In the genomic region with DNA sequence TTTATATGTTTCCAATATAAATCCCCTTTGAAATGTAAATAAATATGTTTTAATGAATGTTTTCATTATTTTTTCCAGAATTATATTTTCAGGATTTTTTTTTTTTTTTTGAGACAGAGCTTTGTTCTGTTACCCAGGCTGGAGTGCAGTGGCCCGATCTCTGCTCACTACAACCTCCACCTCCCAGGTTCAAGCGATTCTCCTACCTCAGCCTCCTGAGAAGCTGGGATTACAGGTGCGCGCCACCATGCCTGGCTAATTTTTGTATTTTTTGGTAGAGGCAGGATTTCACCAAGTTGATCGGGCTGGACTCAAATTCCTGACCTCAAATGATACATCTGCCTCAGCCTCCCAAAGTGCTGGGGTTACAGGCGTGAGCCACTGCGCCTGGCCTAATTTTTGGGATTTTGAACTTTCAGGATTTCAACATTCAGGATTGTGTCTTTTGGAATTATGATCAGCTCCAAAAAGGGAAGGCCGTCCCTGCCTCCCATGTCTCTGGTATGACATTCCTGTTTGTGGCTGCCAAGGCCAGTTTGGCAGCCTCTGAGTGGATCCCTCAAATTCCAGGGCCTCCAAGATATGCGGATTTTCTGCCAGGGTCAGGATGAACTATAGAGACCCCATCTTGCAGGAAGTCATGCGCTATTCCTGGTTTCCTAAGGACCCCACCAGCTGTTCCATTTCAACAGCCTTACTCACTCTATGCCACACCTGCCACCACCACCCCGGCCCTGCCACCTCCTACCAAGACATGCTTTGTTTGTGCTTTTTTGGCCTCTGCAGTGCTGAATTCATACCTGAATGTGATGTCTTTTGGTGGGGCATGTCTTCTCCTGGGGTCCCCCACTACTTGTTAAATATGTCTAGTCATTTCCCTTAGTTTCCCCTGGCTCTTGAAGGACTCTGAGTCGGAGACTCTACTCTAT, we compare ENCODE assay signal across 21 cellular contexts. TPM values are rescaled to one million over a fixed set of nuclear protein-coding genes. Genes with fewer than 3 reads are reported as not detected.
"Had no signal": no experiment of that assay in that cellular context is flagged by ENCODE, and none has a peak within 500 bp of the region (broad histone marks: within the 10 kb centered on the region; RNA-seq: fewer than 3 reads in every experiment).

No MANE protein-coding gene starts in this region.

- ATAC-seq: mucosa of descending colon, psoas muscle, sciatic nerve had no signal

- H3K4me3 Mint-ChIP-seq: activated naive CD4-positive, alpha-beta T cell treated with anti-CD3 and anti-CD28 coated beads for 36 hours; endodermal cell; immature natural killer cell; nephron progenitor cell had no signal

- DNase-seq: activated CD4-positive, alpha-beta T cell treated with anti-CD3 and anti-CD28 coated beads, Interleukin-2, amount 50 U/mL, for 1 hour; activated naive CD4-positive, alpha-beta T cell treated with anti-CD3 and anti-CD28 coated beads for 36 hours; activated T-cell treated with anti-CD3 and anti-CD28 coated beads, Interleukin-2, amount 50 U/mL, for 1 hour; amniotic stem cell; brain microvascular endothelial cell; cerebellar nuclear complex; dermis blood vessel endothelial cell; immature natural killer cell; left cardiac atrium; mammary epithelial cell; mucosa of descending colon; nephron progenitor cell; SHP77 treated with DMSO at 0.1 percent for 48 hours; stimulated activated CD4-positive, alpha-beta T cell treated with anti-CD3 and anti-CD28 coated beads, Interleukin-12 subunit alpha, Interleukin-12 subunit beta, amount 100 ng/mL, for 4 hours; T-helper 2 cell had no signal

- H3K27ac Mint-ChIP-seq: activated naive CD4-positive, alpha-beta T cell treated with anti-CD3 and anti-CD28 coated beads for 36 hours; endodermal cell; nephron progenitor cell had no signal

- H3K4me3 ChIP-seq: mucosa of descending colon, psoas muscle, tibial artery had no signal

- H3K9me3 ChIP-seq: mucosa of descending colon, psoas muscle, tibial artery had no signal

- H3K36me3 ChIP-seq: brain microvascular endothelial cell, tibial artery had no signal

- H3K27ac ChIP-seq: brain microvascular endothelial cell, psoas muscle, tibial artery had no signal

- H3K9me3 Mint-ChIP-seq: activated naive CD4-positive, alpha-beta T cell treated with anti-CD3 and anti-CD28 coated beads for 36 hours; endodermal cell; immature natural killer cell; nephron progenitor cell had no signal

- H3K27me3 ChIP-seq: brain microvascular endothelial cell, tibial artery had no signal

- H3K4me1 ChIP-seq: psoas muscle, tibial artery had no signal

RNA-seq across cellular contexts. Expression of a gene that starts 21.9 kb away (rescaled TPM):
- total RNA-seq: activated CD8-positive, alpha-beta memory T cell treated with anti-CD3 and anti-CD28 coated beads for 36 hours; activated naive CD4-positive, alpha-beta T cell treated with anti-CD3 and anti-CD28 coated beads for 36 hours; dermis blood vessel endothelial cell; endodermal cell; left cardiac atrium; omental fat pad; sciatic nerve had no signal
- polyA plus RNA-seq: immature natural killer cell had no signal

RNA-seq across cellular contexts. Expression of a gene that starts 31.8 kb away (rescaled TPM):
- total RNA-seq: activated naive CD4-positive, alpha-beta T cell treated with anti-CD3 and anti-CD28 coated beads for 36 hours; dermis blood vessel endothelial cell; endodermal cell; left cardiac atrium; mammary epithelial cell; mucosa of descending colon; sciatic nerve had no signal
- polyA plus RNA-seq: mammary epithelial cell, psoas muscle had no signal
